In genomic region chrX:38804481-38805293, GRCh38 we compare ENCODE assay signal across 7 cellular contexts. TPM values are rescaled to one million over a fixed set of nuclear protein-coding genes. Genes with fewer than 3 reads are reported as not detected.
DNase-seq lines count a peak whose midpoint lies in the region; ATAC-seq and TF ChIP-seq lines count a peak whose summit lies in the region.

No MANE protein-coding gene starts in this region.

- H3K36me3 ChIP-seq in HUES6 (ENCODE audit: control insufficient read depth, insufficient read depth, low read length) (peaks cover 22% of the 10 kb centered on the region), muscle layer of duodenum (ENCODE audit: control insufficient read depth in 1 of 2, insufficient read depth in 2 of 2, low read length in 2 of 2) (no peaks in the 10 kb centered on the region), tibial nerve (peaks cover 0 to 4% (median 0%) of the 10 kb centered on the region in 3 donors)

- WGBS in tibial nerve, 2 donors = 31% methylated on average over 30 of the region's 75 CpGs; no CpG with 5 or more reads in 1 of the 2 donors

- TF ChIP-seq POLR2A in GM19099 (IDR thresholded peaks at IDR 0.05; ENCODE audit: extremely low read depth, insufficient read length, low read depth) (peak; percentile 16), tibial nerve (IDR thresholded peaks at IDR 0.05) (no peak)

- peaks cover 30% of the 10 kb centered on the region for H3K4me1 ChIP-seq in HUES6 (ENCODE audit: control insufficient read depth, insufficient read depth, low read length)
- H3K4me1 ChIP-seq in muscle layer of duodenum (ENCODE audit: control insufficient read depth in 1 of 2, insufficient read depth in 2 of 2, low read length in 2 of 2) = peaks cover 3 to 5% of the 10 kb centered on the region in 2 donors
- peaks cover 0 to 47% (median 0%) of the 10 kb centered on the region in 4 donors for H3K4me1 ChIP-seq in tibial nerve

- H3K9ac ChIP-seq in HUES6 (ENCODE audit: low read length) = peak overlapping the region; percentile 95

- no peaks in the 10 kb centered on the region for H3K9me3 Mint-ChIP-seq in endothelial cell (ENCODE audit: unreplicated experiment)

- TF ChIP-seq CTCF in endothelial cell (IDR thresholded peaks at IDR 0.05; ENCODE audit: unreplicated experiment) (no peak), tibial nerve (IDR thresholded peaks at IDR 0.05) (no peak)

- H3K4me3 Mint-ChIP-seq in endothelial cell (ENCODE audit: unreplicated experiment) = peak overlapping the region; percentile 93

- H3K27me3 Mint-ChIP-seq in endothelial cell (ENCODE audit: unreplicated experiment) = peaks cover 4% of the 10 kb centered on the region

- H3K27me3 ChIP-seq in HUES6 (ENCODE audit: control insufficient read depth, insufficient read depth, low read length) (no peaks in the 10 kb centered on the region), muscle layer of duodenum (ENCODE audit: low read depth, low read length) (no peaks in the 10 kb centered on the region), tibial nerve (no peaks in the 10 kb centered on the region)

- peaks cover 11% of the 10 kb centered on the region for H3K4me1 Mint-ChIP-seq in endothelial cell (ENCODE audit: unreplicated experiment)

- DNase-seq in activated CD4-positive, alpha-beta T cell treated with anti-CD3 and anti-CD28 coated beads, Interleukin-2, amount 50 U/mL, for 1 hour = peak; percentile 10
- DNase-seq in endothelial cell (ENCODE audit: low spot score) (peak; percentile 34), tibial nerve (ENCODE audit: low spot score in 2 of 2) (no peak)

- H3K36me3 Mint-ChIP-seq in endothelial cell (ENCODE audit: low read depth, unreplicated experiment) = no peaks in the 10 kb centered on the region

- H3K4me3 ChIP-seq in HUES6 (ENCODE audit: low read depth, low read length) (peak overlapping the region; percentile 76), muscle layer of duodenum (ENCODE audit: low read depth in 1 of 2, low read length in 2 of 2) (peak overlapping the region; percentile 66 to 78), tibial nerve (peak overlapping the region; percentile 42 to 71 (median 61))

- H3K27ac ChIP-seq in HUES6 (ENCODE audit: low read depth, low read length) = peak overlapping the region; percentile 91
- peak overlapping the region; percentile 79 for H3K27ac ChIP-seq in muscle layer of duodenum (ENCODE audit: low read length)
- H3K27ac ChIP-seq in tibial nerve = peak overlapping the region; percentile 60 to 95 (median 92)

- H3K9me3 ChIP-seq in HUES6 (ENCODE audit: control insufficient read depth, insufficient read depth, low read depth, low read length) = no peaks in the 10 kb centered on the region
- no peaks in the 10 kb centered on the region for H3K9me3 ChIP-seq in muscle layer of duodenum (ENCODE audit: control insufficient read depth in 1 of 2, low read length in 2 of 2)
- no peaks in the 10 kb centered on the region for H3K9me3 ChIP-seq in tibial nerve

- peak in 1 of 2 donors; percentile 39 for TF ChIP-seq EP300 in tibial nerve (IDR thresholded peaks at IDR 0.05)

- no peak for ATAC-seq in GM18909 (IDR thresholded peaks at IDR 0.05; ENCODE audit: poor library complexity, unreplicated experiment)

- H3K27ac Mint-ChIP-seq in endothelial cell (ENCODE audit: unreplicated experiment) = no peak overlapping the region

RNA-seq across cellular contexts. Expression of gene MID1IP1, which starts 3.4 kb away (rescaled TPM):
- total RNA-seq in endothelial cell (ENCODE audit: unreplicated experiment) = 25.3 TPM
- 100 to 1,000 TPM in 2 of 4 donors, 10 to 100 TPM in 2; 67.5 to 153 (median 97.1) TPM for total RNA-seq in tibial nerve

Comparison
In these comparisons a context has a peak if more than half of its experiments do, and no peak if none do; other contexts are left out.
1. DNase-seq: peak in activated CD4-positive, alpha-beta T cell treated with anti-CD3 and anti-CD28 coated beads, Interleukin-2, amount 50 U/mL, for 1 hour (single experiment) and endothelial cell (single experiment); none in tibial nerve (0 of 2).
2. Peak in every context shown above with its lines, with median percentiles within 50 percentile points of each other: H3K27ac ChIP-seq and H3K4me3 ChIP-seq.